ENCODE assay signal across 19 cellular contexts in the genomic region with DNA sequence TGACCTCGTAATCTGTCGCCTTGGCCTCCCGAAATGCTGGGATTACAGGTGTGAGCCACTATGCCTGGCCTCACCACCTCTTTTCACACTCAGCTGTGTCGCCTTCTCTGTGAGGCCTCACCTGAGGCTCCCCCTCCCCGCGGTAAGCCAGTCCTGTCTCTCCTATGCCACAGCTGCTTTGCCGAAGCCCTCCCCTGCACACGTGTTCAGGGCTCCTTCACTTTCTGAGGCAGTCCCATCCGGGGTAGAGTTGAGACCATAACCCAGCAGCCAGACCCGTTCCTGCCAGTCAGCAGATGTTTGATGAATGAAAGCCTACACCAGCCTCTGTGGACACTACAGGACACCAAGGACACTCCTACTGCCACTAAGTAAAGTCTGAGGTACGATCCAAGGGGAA. TPM values are rescaled to one million over a fixed set of nuclear protein-coding genes. Genes with fewer than 3 reads are reported as not detected.
DNase-seq lines count a peak whose midpoint lies in the region; ATAC-seq and TF ChIP-seq lines count a peak whose summit lies in the region.
"Had no signal": no experiment of that assay in that cellular context is flagged by ENCODE, and none has a peak within 500 bp of the region (broad histone marks: within the 10 kb centered on the region; RNA-seq: fewer than 3 reads in every experiment).

No MANE protein-coding gene starts in this region.

- H3K36me3 Mint-ChIP-seq in activated naive CD4-positive, alpha-beta T cell treated with anti-CD3 and anti-CD28 coated beads, Interleukin-2, amount 50 U/mL, for 24 hours = no peaks in the 10 kb centered on the region
- H3K36me3 Mint-ChIP-seq in T-helper 17 cell (ENCODE audit: low read depth) = no peaks in the 10 kb centered on the region
- H3K36me3 Mint-ChIP-seq in glutamatergic neuron (ENCODE audit: unreplicated experiment) = no peaks in the 10 kb centered on the region
- peaks cover 4 to 29% of the 10 kb centered on the region in 2 donors for H3K36me3 Mint-ChIP-seq in stimulated activated naive B cell treated with anti-CD40 and anti-IgM and Interleukin-4, amounts not matched to agents 10 μg/mL and 1 μg/mL and 100 μg/mL, for 72 hours

- H3K4me3 Mint-ChIP-seq in activated naive CD4-positive, alpha-beta T cell treated with anti-CD3 and anti-CD28 coated beads, Interleukin-2, amount 50 U/mL, for 24 hours = peak overlapping the region; percentile 43
- peak overlapping the region; percentile 74 for H3K4me3 Mint-ChIP-seq in T-helper 17 cell
- H3K4me3 Mint-ChIP-seq in glutamatergic neuron (ENCODE audit: unreplicated experiment) = peak overlapping the region; percentile 49
- H3K4me3 Mint-ChIP-seq in stimulated activated naive B cell treated with anti-CD40 and anti-IgM and Interleukin-4, amounts not matched to agents 10 μg/mL and 1 μg/mL and 100 μg/mL, for 72 hours = peak overlapping the region; percentile 54 to 68

- no peaks in the 10 kb centered on the region for H3K9me3 ChIP-seq in T-helper 17 cell (ENCODE audit: control insufficient read depth, low read length, poor library complexity, severe bottlenecking)
- H3K9me3 ChIP-seq: ascending aorta, gastroesophageal sphincter, psoas muscle had no signal

- H3K27ac Mint-ChIP-seq in activated naive CD4-positive, alpha-beta T cell treated with anti-CD3 and anti-CD28 coated beads, Interleukin-2, amount 50 U/mL, for 24 hours = peak overlapping the region; percentile 92
- peak overlapping the region; percentile 77 for H3K27ac Mint-ChIP-seq in T-helper 17 cell
- H3K27ac Mint-ChIP-seq in glutamatergic neuron (ENCODE audit: unreplicated experiment) = peak overlapping the region; percentile 33
- H3K27ac Mint-ChIP-seq in stimulated activated naive B cell treated with anti-CD40 and anti-IgM and Interleukin-4, amounts not matched to agents 10 μg/mL and 1 μg/mL and 100 μg/mL, for 72 hours = peak overlapping the region; percentile 37

- DNase-seq in activated naive CD4-positive, alpha-beta T cell (lab: John Stamatoyannopoulos, UW) = no peak
- DNase-seq in T-helper 17 cell = no peak
- DNase-seq in glutamatergic neuron = no peak
- no peak for DNase-seq in stimulated activated naive B cell treated with anti-CD40 and anti-IgM and Interleukin-4, amounts not matched to agents 10 μg/mL and 1 μg/mL and 100 μg/mL, for 72 hours
- no peak for DNase-seq in NCI-H146 (lab: John Stamatoyannopoulos, UW)
- no peak for DNase-seq in T-helper 2 cell
- DNase-seq: ACHN; activated CD4-positive, CD25-positive, alpha-beta regulatory T cell treated with anti-CD3 and anti-CD28 coated beads, Interleukin-2, amount 50 U/mL, for 72 hours; COR-L47; GOT3; left ventricle myocardium superior; NCI-H187 treated with DMSO at 0.1 percent for 48 hours; NCI-H446 treated with DMSO at 0.1 percent for 48 hours; psoas muscle; Right ventricle myocardium superior had no signal

- H3K9me3 Mint-ChIP-seq in activated naive CD4-positive, alpha-beta T cell treated with anti-CD3 and anti-CD28 coated beads, Interleukin-2, amount 50 U/mL, for 24 hours = no peaks in the 10 kb centered on the region
- H3K9me3 Mint-ChIP-seq in glutamatergic neuron (ENCODE audit: unreplicated experiment) = peaks cover 6% of the 10 kb centered on the region
- H3K9me3 Mint-ChIP-seq in stimulated activated naive B cell treated with anti-CD40 and anti-IgM and Interleukin-4, amounts not matched to agents 10 μg/mL and 1 μg/mL and 100 μg/mL, for 72 hours = no peaks in the 10 kb centered on the region

- H3K4me1 Mint-ChIP-seq in activated naive CD4-positive, alpha-beta T cell treated with anti-CD3 and anti-CD28 coated beads, Interleukin-2, amount 50 U/mL, for 24 hours = peaks cover 88% of the 10 kb centered on the region
- H3K4me1 Mint-ChIP-seq in T-helper 17 cell (peaks cover 60% of the 10 kb centered on the region), glutamatergic neuron (ENCODE audit: low read depth, unreplicated experiment) (peaks cover 48% of the 10 kb centered on the region)
- H3K4me1 Mint-ChIP-seq in stimulated activated naive B cell treated with anti-CD40 and anti-IgM and Interleukin-4, amounts not matched to agents 10 μg/mL and 1 μg/mL and 100 μg/mL, for 72 hours = peaks cover 64 to 80% of the 10 kb centered on the region in 2 donors

- no peaks in the 10 kb centered on the region for H3K27me3 Mint-ChIP-seq in activated naive CD4-positive, alpha-beta T cell treated with anti-CD3 and anti-CD28 coated beads, Interleukin-2, amount 50 U/mL, for 24 hours
- H3K27me3 Mint-ChIP-seq in T-helper 17 cell (no peaks in the 10 kb centered on the region), glutamatergic neuron (ENCODE audit: unreplicated experiment) (peaks cover 5% of the 10 kb centered on the region)
- H3K27me3 Mint-ChIP-seq in stimulated activated naive B cell treated with anti-CD40 and anti-IgM and Interleukin-4, amounts not matched to agents 10 μg/mL and 1 μg/mL and 100 μg/mL, for 72 hours = no peaks in the 10 kb centered on the region

- no peak for TF ChIP-seq CTCF in glutamatergic neuron (IDR thresholded peaks at IDR 0.05; ENCODE audit: partially characterized antibody, unreplicated experiment)

- ATAC-seq in T-helper 17 cell (no peak), GM19452 (IDR thresholded peaks at IDR 0.05; ENCODE audit: unreplicated experiment) (no peak)
- ATAC-seq in stimulated activated naive B cell treated with anti-CD40 and anti-IgM and Interleukin-4, amounts not matched to agents 10 μg/mL and 1 μg/mL and 100 μg/mL, for 72 hours (replicated peaks) = no peak
- ATAC-seq: gastroesophageal sphincter, left ventricle myocardium superior, psoas muscle had no signal

RNA-seq across cellular contexts. Expression of a gene that starts 10.6 kb away (rescaled TPM):
- 100 to 1,000 TPM; 259 to 282 TPM for total RNA-seq in T-helper 17 cell
- 167 TPM for total RNA-seq in glutamatergic neuron (ENCODE audit: unreplicated experiment)

Comparison
In these comparisons a context has a peak if more than half of its experiments do, and no peak if none do; other contexts are left out.
1. H3K27ac Mint-ChIP-seq: peak in every context shown above with its lines; median percentile 92 in activated naive CD4-positive, alpha-beta T cell treated with anti-CD3 and anti-CD28 coated beads, Interleukin-2, amount 50 U/mL, for 24 hours; 77 in T-helper 17 cell; 37 in stimulated activated naive B cell treated with anti-CD40 and anti-IgM and Interleukin-4, amounts not matched to agents 10 μg/mL and 1 μg/mL and 100 μg/mL, for 72 hours; 33 in glutamatergic neuron.